19 cellular contexts compared by ENCODE assay signal in the genomic region with DNA sequence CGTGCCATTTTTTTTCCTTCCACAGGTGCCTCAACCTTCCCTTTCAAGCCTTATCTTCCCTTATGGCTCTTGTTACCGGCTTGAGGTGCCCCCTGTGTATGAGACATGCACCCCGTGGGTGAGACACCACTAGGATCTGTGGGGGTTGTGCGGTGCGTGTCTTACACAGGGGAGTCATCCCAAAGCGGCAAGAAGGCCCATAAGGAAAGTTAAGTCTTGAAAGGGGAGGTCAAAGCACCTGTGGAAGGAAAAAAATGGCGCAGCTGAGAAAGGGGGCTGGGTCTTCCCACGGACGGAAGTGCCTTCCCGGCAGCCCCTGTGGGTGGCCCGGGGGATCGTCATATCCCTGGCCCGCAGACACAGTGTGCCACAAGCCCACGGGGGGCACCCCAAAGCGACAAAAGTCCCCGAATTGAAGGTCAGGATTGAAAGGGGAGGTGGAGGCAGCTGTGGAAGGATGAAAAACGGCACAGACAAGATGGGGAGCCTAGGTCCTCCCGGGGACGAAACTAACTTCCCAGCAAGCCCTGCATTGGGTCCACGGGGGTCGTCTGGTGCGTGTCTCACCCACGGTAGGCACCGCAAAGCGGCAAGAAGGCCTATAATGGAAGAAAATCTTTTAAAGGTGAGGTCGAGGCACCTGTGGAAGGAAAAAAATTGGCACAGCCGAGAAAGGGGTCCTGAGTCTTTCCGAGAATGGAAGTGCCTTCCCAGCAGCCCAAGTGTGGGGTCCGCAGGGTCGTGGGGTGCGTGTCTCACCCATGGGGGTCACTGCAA.
DNase-seq lines count a peak whose midpoint lies in the region; ATAC-seq and TF ChIP-seq lines count a peak whose summit lies in the region.
"Had no signal": no experiment of that assay in that cellular context is flagged by ENCODE, and none has a peak within 500 bp of the region (broad histone marks: within the 10 kb centered on the region; RNA-seq: fewer than 3 reads in every experiment).

No MANE protein-coding gene starts in this region.

- H3K27me3 ChIP-seq in heart left ventricle, result peaks cover 0 to 29% (median 0%) of the 10 kb centered on the region in 9 donors
- peaks cover 0 to 41% (median 19%) of the 10 kb centered on the region in 7 donors for H3K27me3 ChIP-seq in heart right ventricle
- no peaks in the 10 kb centered on the region for H3K27me3 ChIP-seq in lower lobe of right lung (ENCODE audit: low read depth)
- no peaks in the 10 kb centered on the region for H3K27me3 ChIP-seq in spleen (replicated peaks in 1 of 7)

- H2AFZ ChIP-seq in OCI-LY7 (ENCODE audit: low read length), result no peak overlapping the region

- H3K4me1 ChIP-seq in heart left ventricle (no peaks in the 10 kb centered on the region), heart right ventricle (no peaks in the 10 kb centered on the region), lower lobe of right lung (no peaks in the 10 kb centered on the region), spleen (no peaks in the 10 kb centered on the region), OCI-LY7 (ENCODE audit: insufficient read depth, low read length, poor library complexity, severe bottlenecking) (no peaks in the 10 kb centered on the region)

- no peak for TF ChIP-seq POLR2A in heart left ventricle (IDR thresholded peaks at IDR 0.05)
- no peak for TF ChIP-seq POLR2A in spleen (IDR thresholded peaks at IDR 0.05)

- H3K36me3 ChIP-seq in heart left ventricle (no peaks in the 10 kb centered on the region), heart right ventricle (no peaks in the 10 kb centered on the region), lower lobe of right lung (no peaks in the 10 kb centered on the region), spleen (no peaks in the 10 kb centered on the region), OCI-LY7 (ENCODE audit: insufficient read depth, low read length) (no peaks in the 10 kb centered on the region)

- no peak overlapping the region for H3K27ac ChIP-seq in heart left ventricle
- no peak overlapping the region for H3K27ac ChIP-seq in heart right ventricle
- no peak overlapping the region for H3K27ac ChIP-seq in lower lobe of right lung
- H3K27ac ChIP-seq in spleen, result no peak overlapping the region
- no peak overlapping the region for H3K27ac ChIP-seq in OCI-LY7 (ENCODE audit: low read depth, low read length, poor library complexity, severe bottlenecking)
- H3K27ac ChIP-seq: 22Rv1 had no signal

- H3K4me2 ChIP-seq in OCI-LY7 (ENCODE audit: low read length), result no peak overlapping the region

- peaks cover 0 to 9% (median 0%) of the 10 kb centered on the region in 12 donors for H3K9me3 ChIP-seq in heart left ventricle
- peaks cover 0 to 87% (median 0%) of the 10 kb centered on the region in 11 donors for H3K9me3 ChIP-seq in heart right ventricle
- peaks cover 8% of the 10 kb centered on the region for H3K9me3 ChIP-seq in lower lobe of right lung
- peaks cover 0 to 100% (median 84%) of the 10 kb centered on the region in 8 donors for H3K9me3 ChIP-seq in spleen
- no peaks in the 10 kb centered on the region for H3K9me3 ChIP-seq in OCI-LY7 (ENCODE audit: low read length)

- no TSS peak for BruUV-seq in OCI-LY7 (replicated peaks; lab: Mats Ljungman, UMichigan)

- intact Hi-C loops in heart left ventricle (cut with DNase I) (no loop called here), heart right ventricle (cut with DNase I) (no loop called here), lower lobe of right lung (cut with DNase I) (no loop called here), spleen (cut with DNase I; ENCODE audit: low total_unique reads) (no loop called here), OCI-LY7 (cut with micrococcal nuclease; ENCODE audit: unreplicated experiment) (no loop called here)

- ATAC-seq in heart left ventricle (no peak), heart right ventricle (no peak), lower lobe of right lung (no peak)

- H3K4me3 ChIP-seq in heart left ventricle (no peak overlapping the region), heart right ventricle (no peak overlapping the region), lower lobe of right lung (no peak overlapping the region), spleen (no peak overlapping the region), OCI-LY7 (ENCODE audit: low read depth, low read length, poor library complexity, severe bottlenecking) (no peak overlapping the region)

- TF ChIP-seq CTCF in heart left ventricle (IDR thresholded peaks at IDR 0.05) (no peak), heart right ventricle (IDR thresholded peaks at IDR 0.05) (no peak), lower lobe of right lung (IDR thresholded peaks at IDR 0.05) (no peak), spleen (IDR thresholded peaks at IDR 0.05 in 8 of 11, conservative IDR thresholded peaks at IDR 0.05 in 3 of 11) (no peak), OCI-LY7 (conservative IDR thresholded peaks at IDR 0.05; ENCODE audit: low read length) (no peak)

- CTCF ChIA-PET in OCI-LY7 (lab: Charles Lee; ENCODE audit: unreplicated experiment), result no interaction called here

- POLR2A ChIA-PET in OCI-LY7 (lab: Charles Lee), result no interaction called here

- H4K20me1 ChIP-seq in OCI-LY7 (ENCODE audit: insufficient read depth, low read length), result no peaks in the 10 kb centered on the region

- peak; percentile 3 for DNase-seq in activated CD4-positive, CD25-positive, alpha-beta regulatory T cell treated with anti-CD3 and anti-CD28 coated beads, Interleukin-2, amount 50 U/mL, for 72 hours
- no peak for DNase-seq in activated CD4-positive, CD25-positive, alpha-beta regulatory T cell (lab: John Stamatoyannopoulos, UW)
- DNase-seq in heart left ventricle (peak in 3 of 5 donors; percentile 1 to 10 (median 10)), heart right ventricle (no peak), lower lobe of right lung (peak; percentile 23), spleen (peak; percentile 37), NCI-H2081 treated with DMSO at 0.1 percent for 48 hours (lab: John Stamatoyannopoulos, UW) (no peak), OCI-LY7 (ENCODE audit: low spot score) (no peak)
- DNase-seq: CD4-positive, CD25-positive, alpha-beta regulatory T cell; COR-L47; DMS 273 treated with DMSO at 0.1 percent for 48 hours; DND-41; H9; IMR-90; NCI-H1417 treated with DMSO at 0.1 percent for 48 hours; NCI-H187 treated with DMSO at 0.1 percent for 48 hours; NCI-H345; NCI-H524 treated with DMSO at 0.1 percent for 48 hours had no signal

- no peaks in the 10 kb centered on the region for H3K9me2 ChIP-seq in OCI-LY7 (ENCODE audit: insufficient read depth, low read length)

- H3K79me2 ChIP-seq in OCI-LY7 (ENCODE audit: insufficient read depth, low read depth, low read length), result no peaks in the 10 kb centered on the region

- WGBS in heart left ventricle, 4 donors, result 74 to 78% (median 76%) methylated on average over 31 of the region's 31 CpGs
- WGBS in heart right ventricle, 2 donors, result 77 to 79% methylated on average over 31 of the region's 31 CpGs
- WGBS in spleen, 5 donors, result 78 to 85% (median 83%) methylated on average over 31 of the region's 31 CpGs

Comparison
In these comparisons a context has a peak if more than half of its experiments do, and no peak if none do; other contexts are left out.
1. DNase-seq: peak in activated CD4-positive, CD25-positive, alpha-beta regulatory T cell treated with anti-CD3 and anti-CD28 coated beads, Interleukin-2, amount 50 U/mL, for 72 hours (single experiment), heart left ventricle (3 of 5), lower lobe of right lung (single experiment) and spleen (single experiment); none in activated CD4-positive, CD25-positive, alpha-beta regulatory T cell (0 of 4), heart right ventricle (0 of 2), NCI-H2081 treated with DMSO at 0.1 percent for 48 hours (single experiment) and OCI-LY7 (single experiment).